Comparison of ENCODE assay signal across 8 cellular contexts in the genomic region with DNA sequence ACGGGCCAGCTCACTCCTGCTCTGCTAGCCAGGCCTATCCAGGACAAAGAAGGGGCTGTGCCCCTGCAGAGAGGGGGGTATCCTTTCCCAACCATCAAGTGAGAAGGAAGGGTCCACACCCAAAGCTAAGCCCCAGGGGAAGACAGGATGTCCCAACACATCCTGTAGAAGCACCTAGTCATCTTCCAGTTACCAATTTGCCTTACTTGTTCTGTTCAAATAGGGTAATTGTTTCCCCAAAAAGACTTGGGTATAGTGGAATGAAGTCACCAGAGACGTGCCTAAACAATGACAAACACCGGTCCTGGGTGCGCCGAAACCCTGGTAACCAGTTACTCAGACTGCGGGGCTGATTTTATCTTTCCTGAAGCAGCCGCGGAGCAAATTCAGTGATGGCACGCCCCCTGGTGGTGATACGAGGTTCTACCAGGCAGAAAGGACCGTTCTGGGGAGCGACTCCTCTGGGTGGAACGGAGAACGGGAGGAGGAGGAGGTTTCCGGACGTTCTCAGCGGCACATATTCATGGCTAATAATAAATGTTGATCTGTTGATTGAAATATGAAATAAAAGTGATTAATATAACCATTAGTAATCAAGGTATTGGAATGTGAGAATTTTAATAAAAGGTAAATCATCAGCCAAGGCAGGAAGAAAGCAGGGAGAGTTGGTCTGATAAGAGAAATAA. TPM values are rescaled to one million over a fixed set of nuclear protein-coding genes. Genes with fewer than 3 reads are reported as not detected.
DNase-seq lines count a peak whose midpoint lies in the region; ATAC-seq lines count a peak whose summit lies in the region.

No MANE protein-coding gene starts in this region.

- peak overlapping the region; percentile 22 for H3K27ac Mint-ChIP-seq in memory B cell

- peaks cover 15% of the 10 kb centered on the region for H3K4me1 Mint-ChIP-seq in memory B cell

- no peaks in the 10 kb centered on the region for H3K9me3 Mint-ChIP-seq in memory B cell

- DNase-seq in CMK (ENCODE audit: low read depth): peak; percentile 48
- DNase-seq in HT-29 (ENCODE audit: low spot score): peak; percentile 89
- DNase-seq in NK-92 (lab: John Stamatoyannopoulos, UW; ENCODE audit: unreplicated experiment): peak; percentile 30
- DNase-seq in activated CD8-positive, alpha-beta memory T cell treated with anti-CD3 and anti-CD28 coated beads for 1 hour (ENCODE audit: extremely low read depth in 1 of 2, low read depth in 1 of 2): peak; percentile 83 to 93
- peak; percentile 86 for DNase-seq in effector CD8-positive, alpha-beta T cell (lab: John Stamatoyannopoulos, UW)
- peak; percentile 89 to 92 for DNase-seq in memory B cell (ENCODE audit: low spot score in 2 of 2)
- DNase-seq in stimulated activated CD8-positive, alpha-beta memory T cell treated with anti-CD3 and anti-CD28 coated beads, Interleukin-15, amount 100 ng/mL, for 1 hour (ENCODE audit: low read depth): peak; percentile 92

- peaks cover 1% of the 10 kb centered on the region for H3K27me3 Mint-ChIP-seq in memory B cell

- ATAC-seq in GM21367 (IDR thresholded peaks at IDR 0.05; ENCODE audit: unreplicated experiment) (peak; percentile 73), memory B cell (ENCODE audit: low read depth) (peak; percentile 90)

- H3K36me3 Mint-ChIP-seq in memory B cell: no peaks in the 10 kb centered on the region

- H3K4me3 Mint-ChIP-seq in memory B cell: no peak overlapping the region

RNA-seq across cellular contexts. Expression of a gene that starts 19.9 kb away (rescaled TPM):
- 3.8 and 5.3 TPM in 2 replicates for total RNA-seq in HT-29 (2014; rRNA removed; shearing (Covaris generic))

Comparison
In these comparisons a context has a peak if more than half of its experiments do, and no peak if none do; other contexts are left out.
1. Peak in every context shown above with its lines: DNase-seq and ATAC-seq.
2. DNase-seq: peak in every context shown above with its lines; median percentile 92 in stimulated activated CD8-positive, alpha-beta memory T cell treated with anti-CD3 and anti-CD28 coated beads, Interleukin-15, amount 100 ng/mL, for 1 hour; 90 in memory B cell; 89 in HT-29; 88 in activated CD8-positive, alpha-beta memory T cell treated with anti-CD3 and anti-CD28 coated beads for 1 hour; 86 in effector CD8-positive, alpha-beta T cell; 48 in CMK; 30 in NK-92.